ENCODE assay signal across 21 cellular contexts in genomic region chr5:174493536-174493935, GRCh38.
DNase-seq lines count a peak whose midpoint lies in the region; ATAC-seq and TF ChIP-seq lines count a peak whose summit lies in the region.
"Had no signal": no experiment of that assay in that cellular context is flagged by ENCODE, and none has a peak within 500 bp of the region (broad histone marks: within the 10 kb centered on the region; RNA-seq: fewer than 3 reads in every experiment).

No MANE protein-coding gene starts in this region.

- H3K9me3 Mint-ChIP-seq in activated naive CD4-positive, alpha-beta T cell treated with anti-CD3 and anti-CD28 coated beads for 36 hours, result peaks cover 8% of the 10 kb centered on the region

- H3K4me1 ChIP-seq in BE2C, result peaks cover 18% of the 10 kb centered on the region
- H3K4me1 ChIP-seq: BLaER1 had no signal

- CTCF ChIA-PET in activated naive CD4-positive, alpha-beta T cell treated with anti-CD3 and anti-CD28 coated beads for 36 hours (lab: Charles Lee), result no interaction called here

- DNase-seq in BE2C, result peak; percentile 77
- DNase-seq in NCI-H1105 (lab: John Stamatoyannopoulos, UW), result peak; percentile 88
- DNase-seq in NCI-H526 treated with DMSO at 0.1 percent for 48 hours (lab: John Stamatoyannopoulos, UW), result peak; percentile 68
- DNase-seq in left lobe of liver (ENCODE audit: low spot score), result no peak
- no peak for DNase-seq in NCI-H2196 (lab: John Stamatoyannopoulos, UW; ENCODE audit: unreplicated experiment)
- DNase-seq in NCI-H2107 treated with DMSO at 0.1 percent for 48 hours (lab: John Stamatoyannopoulos, UW; ENCODE audit: unreplicated experiment), result no peak
- DNase-seq in activated naive CD4-positive, alpha-beta T cell treated with anti-CD3 and anti-CD28 coated beads for 36 hours, result no peak
- DNase-seq: CD4-positive, CD25-positive, alpha-beta regulatory T cell; DMS53; GM23248; H9; HFFc6; Karpas-422; NCI-H2029 treated with DMSO at 0.1 percent for 48 hours; NCI-H2171 treated with DMSO at 0.1 percent for 48 hours; NCI-H524; PC-3; T-cell had no signal

- no peaks in the 10 kb centered on the region for H3K36me3 ChIP-seq in BE2C
- H3K36me3 ChIP-seq: BLaER1 had no signal

- no peaks in the 10 kb centered on the region for H3K27me3 ChIP-seq in BE2C
- H3K27me3 ChIP-seq: BLaER1 had no signal

- intact Hi-C loops in activated naive CD4-positive, alpha-beta T cell treated with anti-CD3 and anti-CD28 coated beads for 36 hours (cut with micrococcal nuclease), result no loop called here

- H3K27me3 Mint-ChIP-seq in activated naive CD4-positive, alpha-beta T cell treated with anti-CD3 and anti-CD28 coated beads for 36 hours (ENCODE audit: low read depth), result peaks cover 2% of the 10 kb centered on the region
- H3K27me3 Mint-ChIP-seq: CD4-positive, CD25-positive, alpha-beta regulatory T cell; T-cell had no signal

- H3K4me3 ChIP-seq in BE2C (ENCODE audit: low read depth, low read length), result no peak overlapping the region
- H3K4me3 ChIP-seq: BLaER1, GM23248 had no signal

- peak; percentile 19; the same call in 1 of the 3 replicates for ATAC-seq in SK-N-SH treated with all-trans-retinoic acid at 6 μM for 48 hours
- no peak for ATAC-seq in left lobe of liver
- ATAC-seq: HepG2, PC-3, T-cell had no signal

- no peaks in the 10 kb centered on the region for H3K9me3 ChIP-seq in BE2C

- no peak overlapping the region for H3K4me3 Mint-ChIP-seq in activated naive CD4-positive, alpha-beta T cell treated with anti-CD3 and anti-CD28 coated beads for 36 hours
- H3K4me3 Mint-ChIP-seq: CD4-positive, CD25-positive, alpha-beta regulatory T cell; H9; HFFc6; T-cell had no signal

- TF ChIP-seq CTCF in BE2C (IDR thresholded peaks at IDR 0.05; ENCODE audit: low read depth, low read length), result no peak

- H3K36me3 Mint-ChIP-seq in activated naive CD4-positive, alpha-beta T cell treated with anti-CD3 and anti-CD28 coated beads for 36 hours (ENCODE audit: low read depth), result no peaks in the 10 kb centered on the region
- H3K36me3 Mint-ChIP-seq: CD4-positive, CD25-positive, alpha-beta regulatory T cell; T-cell had no signal

- no peaks in the 10 kb centered on the region for H3K4me1 Mint-ChIP-seq in activated naive CD4-positive, alpha-beta T cell treated with anti-CD3 and anti-CD28 coated beads for 36 hours (ENCODE audit: low read depth)
- H3K4me1 Mint-ChIP-seq: CD4-positive, CD25-positive, alpha-beta regulatory T cell; T-cell had no signal

- H3K27ac Mint-ChIP-seq in activated naive CD4-positive, alpha-beta T cell treated with anti-CD3 and anti-CD28 coated beads for 36 hours, result no peak overlapping the region
- H3K27ac Mint-ChIP-seq: H9, HFFc6, T-cell had no signal

TF ChIP-seq in SK-N-SH treated with all-trans-retinoic acid at 6 μM for 48 hours, 23 proteins besides CTCF, POLR2A, EP300 and RAD21:
- TF ChIP-seq TSHZ2 (CRISPR knock-in tag; IDR thresholded peaks at IDR 0.05) (0 out of 2 replicates have a peak, but pooled peaks have one; percentile 29), CSRNP3 (CRISPR knock-in tag; IDR thresholded peaks at IDR 0.05) (no peak), ISL1 (CRISPR knock-in tag; IDR thresholded peaks at IDR 0.05) (peak; percentile 61), BACH2 (CRISPR knock-in tag; IDR thresholded peaks at IDR 0.05; ENCODE audit: borderline replicate concordance) (no peak)

Comparison
In these comparisons a context has a peak if more than half of its experiments do, and no peak if none do; other contexts are left out.
1. DNase-seq: peak in BE2C (single experiment), NCI-H1105 (single experiment) and NCI-H526 treated with DMSO at 0.1 percent for 48 hours (single experiment); none in left lobe of liver (single experiment), NCI-H2196 (single experiment), NCI-H2107 treated with DMSO at 0.1 percent for 48 hours (single experiment) and activated naive CD4-positive, alpha-beta T cell treated with anti-CD3 and anti-CD28 coated beads for 36 hours (single experiment).